Comparison of ENCODE assay signal across 13 cellular contexts in the genomic region with DNA sequence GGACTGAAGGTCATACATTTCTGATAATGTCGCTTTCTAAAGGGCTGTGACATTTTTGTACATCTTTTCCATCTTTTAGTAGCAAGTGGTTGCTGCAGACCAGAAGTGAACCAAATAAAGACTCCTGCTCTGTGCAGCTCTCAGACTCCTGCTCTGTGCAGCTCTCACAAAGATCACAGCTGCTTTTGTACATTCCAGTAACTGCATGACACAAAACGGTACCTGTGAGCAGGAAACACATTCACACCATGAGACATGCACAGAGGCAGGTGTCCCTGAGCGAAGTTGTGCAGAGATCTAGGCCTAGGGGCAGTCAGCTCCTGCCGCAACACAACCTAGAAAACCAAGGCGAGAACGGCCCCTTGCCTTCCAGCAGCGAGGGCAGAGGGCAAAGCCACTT.
DNase-seq lines count a peak whose midpoint lies in the region; ATAC-seq and TF ChIP-seq lines count a peak whose summit lies in the region.
"Had no signal": no experiment of that assay in that cellular context is flagged by ENCODE, and none has a peak within 500 bp of the region (broad histone marks: within the 10 kb centered on the region; RNA-seq: fewer than 3 reads in every experiment).

No MANE protein-coding gene starts in this region.

- POLR2A ChIA-PET in activated CD8-positive, alpha-beta T cell treated with anti-CD3 and anti-CD28 coated beads for 36 hours (lab: Charles Lee) = interaction anchor here (1.9 kb wide), 1 partner anchor 12 kb away, joined by 5 read pairs; no protein-coding TSS in a partner anchor

- CTCF ChIA-PET in activated naive CD4-positive, alpha-beta T cell treated with anti-CD3 and anti-CD28 coated beads, Interleukin-2, amount 10 ng/mL, durations not matched to agents 7 days and 5 days (lab: Charles Lee) = no interaction called here
- CTCF ChIA-PET in activated CD8-positive, alpha-beta T cell treated with anti-CD3 and anti-CD28 coated beads for 36 hours (lab: Charles Lee) = no interaction called here

- no peaks in the 10 kb centered on the region for H3K27me3 ChIP-seq in right atrium auricular region

- no peak overlapping the region for H3K27ac ChIP-seq in right atrium auricular region
- H3K27ac ChIP-seq: psoas muscle had no signal

- no peaks in the 10 kb centered on the region for H3K36me3 ChIP-seq in right atrium auricular region

- peak overlapping the region; percentile 71 for H3K27ac Mint-ChIP-seq in activated naive CD4-positive, alpha-beta T cell treated with anti-CD3 and anti-CD28 coated beads, Interleukin-2, amount 10 ng/mL, durations not matched to agents 7 days and 5 days
- H3K27ac Mint-ChIP-seq in activated CD8-positive, alpha-beta T cell treated with anti-CD3 and anti-CD28 coated beads for 36 hours = peak overlapping the region; percentile 66

- H3K4me1 Mint-ChIP-seq in activated naive CD4-positive, alpha-beta T cell treated with anti-CD3 and anti-CD28 coated beads, Interleukin-2, amount 10 ng/mL, durations not matched to agents 7 days and 5 days = peaks cover 41% of the 10 kb centered on the region
- H3K4me1 Mint-ChIP-seq in activated CD8-positive, alpha-beta T cell treated with anti-CD3 and anti-CD28 coated beads for 36 hours (ENCODE audit: low read depth) = peaks cover 30% of the 10 kb centered on the region

- H3K9me3 Mint-ChIP-seq in activated naive CD4-positive, alpha-beta T cell treated with anti-CD3 and anti-CD28 coated beads, Interleukin-2, amount 10 ng/mL, durations not matched to agents 7 days and 5 days = no peaks in the 10 kb centered on the region
- H3K9me3 Mint-ChIP-seq in activated CD8-positive, alpha-beta T cell treated with anti-CD3 and anti-CD28 coated beads for 36 hours = no peaks in the 10 kb centered on the region

- intact Hi-C loops in activated CD8-positive, alpha-beta T cell treated with anti-CD3 and anti-CD28 coated beads for 36 hours (cut with micrococcal nuclease) = no loop called here

- ATAC-seq in HG02798 (IDR thresholded peaks at IDR 0.05; ENCODE audit: poor library complexity, unreplicated experiment) = peak; percentile 34
- no peak for ATAC-seq in activated CD8-positive, alpha-beta T cell treated with anti-CD3 and anti-CD28 coated beads for 36 hours
- ATAC-seq: psoas muscle had no signal

- no peak for DNase-seq in activated naive CD4-positive, alpha-beta T cell treated with anti-CD3 and anti-CD28 coated beads, Interleukin-2, amount 10 ng/mL, durations not matched to agents 7 days and 5 days
- DNase-seq in activated naive CD4-positive, alpha-beta T cell treated with Interleukin-2 at 50 U/mL for 16 hours = no peak
- DNase-seq in activated CD8-positive, alpha-beta T cell treated with anti-CD3 and anti-CD28 coated beads for 36 hours = peak; percentile 12
- DNase-seq in right atrium auricular region (ENCODE audit: low spot score) (no peak), pons (ENCODE audit: low spot score) (no peak), RPMI8226 (no peak)
- no peak for DNase-seq in stimulated activated CD4-positive, alpha-beta T cell treated with anti-CD3 and anti-CD28 coated beads, Interleukin-12 subunit alpha, Interleukin-12 subunit beta, amount 100 ng/mL, for 4 hours
- DNase-seq: hippocampal formation, mesenchymal stem cell, NCI-H1105 treated with DMSO at 0.1 percent for 48 hours, NCI-H526, psoas muscle had no signal

- H3K4me3 ChIP-seq in right atrium auricular region = no peak overlapping the region
- H3K4me3 ChIP-seq: psoas muscle had no signal

- no peak overlapping the region for H3K4me3 Mint-ChIP-seq in activated naive CD4-positive, alpha-beta T cell treated with anti-CD3 and anti-CD28 coated beads, Interleukin-2, amount 10 ng/mL, durations not matched to agents 7 days and 5 days
- H3K4me3 Mint-ChIP-seq in activated CD8-positive, alpha-beta T cell treated with anti-CD3 and anti-CD28 coated beads for 36 hours = no peak overlapping the region

- no peaks in the 10 kb centered on the region for H3K27me3 Mint-ChIP-seq in activated naive CD4-positive, alpha-beta T cell treated with anti-CD3 and anti-CD28 coated beads, Interleukin-2, amount 10 ng/mL, durations not matched to agents 7 days and 5 days
- no peaks in the 10 kb centered on the region for H3K27me3 Mint-ChIP-seq in activated CD8-positive, alpha-beta T cell treated with anti-CD3 and anti-CD28 coated beads for 36 hours

- H3K9me3 ChIP-seq in right atrium auricular region = no peaks in the 10 kb centered on the region
- H3K9me3 ChIP-seq: psoas muscle had no signal

- peaks cover 22% of the 10 kb centered on the region for H3K36me3 Mint-ChIP-seq in activated naive CD4-positive, alpha-beta T cell treated with anti-CD3 and anti-CD28 coated beads, Interleukin-2, amount 10 ng/mL, durations not matched to agents 7 days and 5 days
- H3K36me3 Mint-ChIP-seq in activated CD8-positive, alpha-beta T cell treated with anti-CD3 and anti-CD28 coated beads for 36 hours (ENCODE audit: low read depth) = peaks cover 16% of the 10 kb centered on the region

- TF ChIP-seq CTCF in activated CD8-positive, alpha-beta T cell treated with anti-CD3 and anti-CD28 coated beads for 36 hours (IDR thresholded peaks at IDR 0.05) = no peak
- TF ChIP-seq CTCF in right atrium auricular region (IDR thresholded peaks at IDR 0.05) = no peak

- no peaks in the 10 kb centered on the region for H3K4me1 ChIP-seq in right atrium auricular region
- H3K4me1 ChIP-seq: psoas muscle had no signal
